ENCODE assay signal across 24 cellular contexts in genomic region chr5:85921590-85921989, GRCh38.
DNase-seq lines count a peak whose midpoint lies in the region; TF ChIP-seq lines count a peak whose summit lies in the region.
"Had no signal": no experiment of that assay in that cellular context is flagged by ENCODE, and none has a peak within 500 bp of the region (broad histone marks: within the 10 kb centered on the region; RNA-seq: fewer than 3 reads in every experiment).

No MANE protein-coding gene starts in this region.

- H4K20me1 ChIP-seq in OCI-LY1 (ENCODE audit: insufficient read depth, low read length) = no peaks in the 10 kb centered on the region
- H4K20me1 ChIP-seq: BLaER1 had no signal

- H3K79me2 ChIP-seq in OCI-LY1 (ENCODE audit: insufficient read depth, low read length) = no peaks in the 10 kb centered on the region

- peak; percentile 8 for DNase-seq in NCI-H82 (lab: John Stamatoyannopoulos, UW)
- no peak for DNase-seq in NCI-H82 treated with DMSO at 0.1 percent for 48 hours (lab: John Stamatoyannopoulos, UW; ENCODE audit: unreplicated experiment)
- DNase-seq in brain microvascular endothelial cell = no peak
- no peak for DNase-seq in retinal pigment epithelial cell (ENCODE audit: low read depth)
- no peak for DNase-seq in SHP77 (lab: John Stamatoyannopoulos, UW)
- DNase-seq in activated CD4-positive, alpha-beta T cell treated with anti-CD3 and anti-CD28 coated beads, Interleukin-2, amount 50 U/mL, for 48 hours = no peak
- no peak for DNase-seq in kidney tubule cell (ENCODE audit: low spot score)
- DNase-seq: activated CD4-positive, alpha-beta memory T cell treated with anti-CD3 and anti-CD28 coated beads, Interleukin-2, amount 10 ng/mL, durations not matched to agents 7 days and 5 days; activated gamma-delta T cell treated with Interleukin-2 at 50 U/mL for 16 hours; activated T-cell treated with anti-CD3 and anti-CD28 coated beads for 4 hours; adrenal gland; hippocampal formation; naive B cell; NCI-H2107; NCI-H510A treated with DMSO at 0.1 percent for 48 hours; right lobe of liver; SHP77 treated with DMSO at 0.1 percent for 48 hours; stimulated activated CD4-positive, alpha-beta T cell treated with anti-CD3 and anti-CD28 coated beads, Interleukin-15, amount 100 ng/mL, for 24 hours; substantia nigra; T-helper 1 cell had no signal

- H3K27me3 ChIP-seq in OCI-LY1 (ENCODE audit: insufficient read depth, low read length) = no peaks in the 10 kb centered on the region
- H3K27me3 ChIP-seq in brain microvascular endothelial cell (replicated peaks) = no peaks in the 10 kb centered on the region
- H3K27me3 ChIP-seq: adrenal gland, BLaER1, cardiac muscle cell, right lobe of liver had no signal

- H3K4me3 ChIP-seq in OCI-LY1 (ENCODE audit: low read depth, low read length, poor library complexity, severe bottlenecking) (no peak overlapping the region), brain microvascular endothelial cell (ENCODE audit: low read depth, low read length) (no peak overlapping the region), retinal pigment epithelial cell (ENCODE audit: low read length) (no peak overlapping the region)
- H3K4me3 ChIP-seq: adrenal gland, BLaER1, cardiac muscle cell, right lobe of liver had no signal

- no peak overlapping the region for H3K27ac ChIP-seq in OCI-LY1 (ENCODE audit: low read depth, low read length, poor library complexity, severe bottlenecking)
- no peak overlapping the region for H3K27ac ChIP-seq in brain microvascular endothelial cell
- H3K27ac ChIP-seq: adrenal gland, BLaER1, cardiac muscle cell, right lobe of liver, VCaP had no signal

- H3F3A ChIP-seq in OCI-LY1 (ENCODE audit: insufficient read depth, low read length) = no peaks in the 10 kb centered on the region

- TF ChIP-seq CTCF in OCI-LY1 (IDR thresholded peaks at IDR 0.05; ENCODE audit: low read length) = peak; percentile 22; the same call in 1 of the 2 replicates
- TF ChIP-seq CTCF in brain microvascular endothelial cell (IDR thresholded peaks at IDR 0.05; ENCODE audit: low read depth, low read length, missing control alignments) = peak; percentile 30
- TF ChIP-seq CTCF in retinal pigment epithelial cell (conservative IDR thresholded peaks at IDR 0.05; ENCODE audit: low read depth, low read length) = peak; percentile 27

- H3K36me3 ChIP-seq in OCI-LY1 (ENCODE audit: insufficient read depth, low read length) (no peaks in the 10 kb centered on the region), brain microvascular endothelial cell (replicated peaks) (no peaks in the 10 kb centered on the region)
- H3K36me3 ChIP-seq: adrenal gland, BLaER1, cardiac muscle cell, right lobe of liver had no signal

- no peak overlapping the region for H3K4me2 ChIP-seq in OCI-LY1 (ENCODE audit: low read length)
- H3K4me2 ChIP-seq: BLaER1 had no signal

- no peaks in the 10 kb centered on the region for H3K4me1 ChIP-seq in OCI-LY1 (ENCODE audit: insufficient read depth, low read length, severe bottlenecking)
- H3K4me1 ChIP-seq: adrenal gland, BLaER1, right lobe of liver had no signal

- in situ Hi-C loops in brain microvascular endothelial cell (cut with HindIII; ENCODE audit: low pct_ligation_motif_present, low sequenced_read_pairs) = no loop called here

- no peaks in the 10 kb centered on the region for H3K9me2 ChIP-seq in OCI-LY1 (ENCODE audit: low read depth, low read length)

- H3K9me3 ChIP-seq in OCI-LY1 (ENCODE audit: low read length) = no peaks in the 10 kb centered on the region
- H3K9me3 ChIP-seq: adrenal gland, right lobe of liver had no signal

- no peak overlapping the region for H2AFZ ChIP-seq in OCI-LY1 (ENCODE audit: low read length)

- no peak overlapping the region for H3K9ac ChIP-seq in OCI-LY1 (ENCODE audit: low read length)
- H3K9ac ChIP-seq: BLaER1 had no signal
